1 cellular context compared by ENCODE assay signal in the genomic region with DNA sequence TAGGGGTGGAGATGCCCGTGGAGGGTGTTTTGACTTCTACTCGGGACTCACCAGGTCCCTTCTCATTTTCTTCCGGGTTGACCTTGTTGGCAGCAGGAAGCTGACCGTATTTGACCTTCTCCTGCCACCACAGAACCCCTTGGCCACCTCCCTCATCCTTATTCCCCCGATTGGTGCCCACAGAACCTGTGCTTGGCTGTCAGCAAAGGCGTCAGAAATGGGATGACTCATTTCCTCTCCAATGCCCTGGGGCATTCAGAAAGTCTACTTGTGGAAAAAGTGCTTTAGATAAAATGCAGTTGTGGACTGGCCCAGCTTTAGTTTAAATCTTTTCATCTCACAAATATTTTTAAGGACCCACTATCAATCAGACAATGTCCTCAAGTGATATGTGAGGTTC.
TF ChIP-seq lines count a peak whose summit lies in the region.

No MANE protein-coding gene starts in this region.

TF ChIP-seq in GM23338, 12 proteins besides CTCF, POLR2A, EP300 and RAD21 (continued from another document):
- TF ChIP-seq, protein P1, sequence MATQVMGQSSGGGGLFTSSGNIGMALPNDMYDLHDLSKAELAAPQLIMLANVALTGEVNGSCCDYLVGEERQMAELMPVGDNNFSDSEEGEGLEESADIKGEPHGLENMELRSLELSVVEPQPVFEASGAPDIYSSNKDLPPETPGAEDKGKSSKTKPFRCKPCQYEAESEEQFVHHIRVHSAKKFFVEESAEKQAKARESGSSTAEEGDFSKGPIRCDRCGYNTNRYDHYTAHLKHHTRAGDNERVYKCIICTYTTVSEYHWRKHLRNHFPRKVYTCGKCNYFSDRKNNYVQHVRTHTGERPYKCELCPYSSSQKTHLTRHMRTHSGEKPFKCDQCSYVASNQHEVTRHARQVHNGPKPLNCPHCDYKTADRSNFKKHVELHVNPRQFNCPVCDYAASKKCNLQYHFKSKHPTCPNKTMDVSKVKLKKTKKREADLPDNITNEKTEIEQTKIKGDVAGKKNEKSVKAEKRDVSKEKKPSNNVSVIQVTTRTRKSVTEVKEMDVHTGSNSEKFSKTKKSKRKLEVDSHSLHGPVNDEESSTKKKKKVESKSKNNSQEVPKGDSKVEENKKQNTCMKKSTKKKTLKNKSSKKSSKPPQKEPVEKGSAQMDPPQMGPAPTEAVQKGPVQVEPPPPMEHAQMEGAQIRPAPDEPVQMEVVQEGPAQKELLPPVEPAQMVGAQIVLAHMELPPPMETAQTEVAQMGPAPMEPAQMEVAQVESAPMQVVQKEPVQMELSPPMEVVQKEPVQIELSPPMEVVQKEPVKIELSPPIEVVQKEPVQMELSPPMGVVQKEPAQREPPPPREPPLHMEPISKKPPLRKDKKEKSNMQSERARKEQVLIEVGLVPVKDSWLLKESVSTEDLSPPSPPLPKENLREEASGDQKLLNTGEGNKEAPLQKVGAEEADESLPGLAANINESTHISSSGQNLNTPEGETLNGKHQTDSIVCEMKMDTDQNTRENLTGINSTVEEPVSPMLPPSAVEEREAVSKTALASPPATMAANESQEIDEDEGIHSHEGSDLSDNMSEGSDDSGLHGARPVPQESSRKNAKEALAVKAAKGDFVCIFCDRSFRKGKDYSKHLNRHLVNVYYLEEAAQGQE (IDR thresholded peaks at IDR 0.05; ENCODE audit: unreplicated experiment): no peak
- no peak for TF ChIP-seq ZNF331 (CRISPR knock-in tag; IDR thresholded peaks at IDR 0.05; ENCODE audit: low read depth)
